14 cellular contexts compared by ENCODE assay signal in the genomic region with DNA sequence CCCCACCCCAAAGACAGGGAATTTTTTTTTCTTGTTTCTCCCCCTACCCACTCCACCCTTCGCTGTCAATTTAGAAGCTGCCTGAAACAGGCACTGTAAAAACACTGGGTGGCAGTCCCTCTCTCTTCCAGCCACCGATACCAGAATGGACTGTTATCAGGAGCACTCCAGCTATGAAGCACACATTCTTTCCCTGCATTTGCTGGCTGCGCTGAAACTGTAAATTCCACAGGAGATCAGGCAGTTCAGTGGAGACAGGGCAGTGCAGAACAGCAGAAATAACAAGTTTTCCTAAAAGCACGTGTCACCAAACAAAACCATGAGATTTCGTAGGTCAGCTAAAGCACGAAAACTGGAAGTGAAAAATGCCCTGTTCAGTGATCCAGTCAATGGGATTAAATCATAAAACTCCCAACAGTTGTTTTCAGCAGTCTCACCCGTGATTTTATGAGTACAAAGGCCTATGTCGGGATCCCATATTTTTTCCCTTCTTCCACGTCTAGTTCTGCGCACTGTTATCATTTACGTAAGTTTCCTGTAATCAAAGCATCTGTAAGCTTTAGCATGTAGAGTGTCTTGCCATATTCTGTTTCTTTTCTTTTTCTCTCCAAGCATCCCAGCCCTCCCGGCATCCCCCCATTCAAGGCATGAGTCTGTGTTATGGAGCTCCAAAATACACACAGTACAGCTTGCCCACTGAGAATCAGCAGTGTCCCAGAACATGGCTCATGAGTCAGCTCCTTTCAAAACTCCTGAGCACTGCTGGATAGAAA.
A peak's percentile ranks its signal among the peaks of the same experiment; 100 is the strongest.
DNase-seq lines count a peak whose midpoint lies in the region; TF ChIP-seq lines count a peak whose summit lies in the region.
"Had no signal": no experiment of that assay in that cellular context is flagged by ENCODE, and none has a peak within 500 bp of the region (broad histone marks: within the 10 kb centered on the region; RNA-seq: fewer than 3 reads in every experiment).

No MANE protein-coding gene starts in this region.

- in situ Hi-C loops in GM23248 (cut with MboI): no loop called here

- WGBS in GM23248 (ENCODE audit: low coverage in 1 of 2, low lambda C conversion rate in 2 of 2, missing lambda C conversion rate in 2 of 2), 2 experiments: 38 to 41% methylated on average over 12 of the region's 12 CpGs
- 47 to 50% (median 50%) methylated on average over 12 of the region's 12 CpGs for WGBS in adrenal gland, 4 donors

- no peaks in the 10 kb centered on the region for H3K9me2 ChIP-seq in GM23248 (ENCODE audit: insufficient read depth)

- no peaks in the 10 kb centered on the region for H3K36me3 Mint-ChIP-seq in brain
- H3K36me3 Mint-ChIP-seq: CD8-positive, alpha-beta T cell had no signal

- H3K4me3 ChIP-seq in GM23248 (no peak overlapping the region), adrenal gland (no peak overlapping the region)
- H3K4me3 ChIP-seq: suprapubic skin had no signal

- H3K27me3 Mint-ChIP-seq in brain: peaks cover 3% of the 10 kb centered on the region

- intact Hi-C loops in adrenal gland (cut with DNase I): no loop called here

- no peak overlapping the region for H3K4me2 ChIP-seq in GM23248 (ENCODE audit: unreplicated experiment)

- H3K36me3 ChIP-seq in GM23248 (ENCODE audit: low read depth) (no peaks in the 10 kb centered on the region), adrenal gland (replicated peaks in 1 of 2) (no peaks in the 10 kb centered on the region)
- H3K36me3 ChIP-seq: suprapubic skin had no signal

- no peaks in the 10 kb centered on the region for H3K9me3 Mint-ChIP-seq in brain

- no peaks in the 10 kb centered on the region for H3K79me2 ChIP-seq in GM23248 (ENCODE audit: insufficient read depth)

- H3K27ac Mint-ChIP-seq in brain: peak overlapping the region in 3 of 5 experiments; percentile 24 to 74 (median 55)
- H3K27ac Mint-ChIP-seq: CD8-positive, alpha-beta T cell had no signal

- no peak for DNase-seq in GM23248
- peak; percentile 9 for DNase-seq in hepatic stellate cell (ENCODE audit: low spot score)
- peak; percentile 60 for DNase-seq in non-pigmented ciliary epithelial cell (ENCODE audit: low read depth)
- no peak for DNase-seq in activated CD8-positive, alpha-beta memory T cell treated with anti-CD3 and anti-CD28 coated beads, Interleukin-2, amount 50 U/mL, for 48 hours
- no peak for DNase-seq in NCI-H1417 (lab: John Stamatoyannopoulos, UW)
- DNase-seq in effector CD8-positive, alpha-beta T cell (lab: John Stamatoyannopoulos, UW): no peak
- DNase-seq in adrenal gland: no peak
- DNase-seq: activated CD4-positive, alpha-beta T cell treated with anti-CD3 and anti-CD28 coated beads for 48 hours; amniotic stem cell; CD8-positive, alpha-beta T cell; NCI-H1092; RPMI8226 had no signal

- no peak for TF ChIP-seq CTCF in brain (conservative IDR thresholded peaks at IDR 0.05)
- no peak for TF ChIP-seq CTCF in adrenal gland (IDR thresholded peaks at IDR 0.05)

- H3F3A ChIP-seq in GM23248 (ENCODE audit: insufficient read depth): peaks cover under 1% of the 10 kb centered on the region; the same call in 1 of the 2 replicates

- no peak for TF ChIP-seq POLR2A in adrenal gland (IDR thresholded peaks at IDR 0.05)

- H3K9ac ChIP-seq in GM23248: no peak overlapping the region

- H3K27ac ChIP-seq in GM23248 (no peak overlapping the region), adrenal gland (no peak overlapping the region)
- H3K27ac ChIP-seq: suprapubic skin had no signal

- H3K4me1 ChIP-seq in GM23248 (ENCODE audit: insufficient read depth) (peaks cover 4% of the 10 kb centered on the region), adrenal gland (replicated peaks in 1 of 2) (no peaks in the 10 kb centered on the region)
- H3K4me1 ChIP-seq: suprapubic skin had no signal

- H3K9me3 ChIP-seq in GM23248 (ENCODE audit: low read depth) (no peaks in the 10 kb centered on the region), adrenal gland (replicated peaks in 1 of 3) (no peaks in the 10 kb centered on the region)
- H3K9me3 ChIP-seq: suprapubic skin had no signal

- no peaks in the 10 kb centered on the region for H3K27me3 ChIP-seq in GM23248 (replicated peaks; ENCODE audit: insufficient read depth)
- H3K27me3 ChIP-seq in adrenal gland: no peaks in the 10 kb centered on the region
- H3K27me3 ChIP-seq: suprapubic skin had no signal

- peak overlapping the region; percentile 16 to 65 (median 40) for H3K4me3 Mint-ChIP-seq in brain
- H3K4me3 Mint-ChIP-seq: CD8-positive, alpha-beta T cell had no signal

- H4K20me1 ChIP-seq in GM23248 (ENCODE audit: insufficient read depth): no peaks in the 10 kb centered on the region

- peaks cover 13% of the 10 kb centered on the region for H3K4me1 Mint-ChIP-seq in brain

- H2AFZ ChIP-seq in GM23248: peak overlapping the region; percentile 32; the same call in 1 of the 2 replicates

Comparison
In these comparisons a context has a peak if more than half of its experiments do, and no peak if none do; other contexts are left out.
1. DNase-seq: peak in hepatic stellate cell (single experiment) and non-pigmented ciliary epithelial cell (single experiment); none in GM23248 (single experiment), activated CD8-positive, alpha-beta memory T cell treated with anti-CD3 and anti-CD28 coated beads, Interleukin-2, amount 50 U/mL, for 48 hours (single experiment), NCI-H1417 (0 of 3), effector CD8-positive, alpha-beta T cell (single experiment) and adrenal gland (0 of 7).